In the genomic region with DNA sequence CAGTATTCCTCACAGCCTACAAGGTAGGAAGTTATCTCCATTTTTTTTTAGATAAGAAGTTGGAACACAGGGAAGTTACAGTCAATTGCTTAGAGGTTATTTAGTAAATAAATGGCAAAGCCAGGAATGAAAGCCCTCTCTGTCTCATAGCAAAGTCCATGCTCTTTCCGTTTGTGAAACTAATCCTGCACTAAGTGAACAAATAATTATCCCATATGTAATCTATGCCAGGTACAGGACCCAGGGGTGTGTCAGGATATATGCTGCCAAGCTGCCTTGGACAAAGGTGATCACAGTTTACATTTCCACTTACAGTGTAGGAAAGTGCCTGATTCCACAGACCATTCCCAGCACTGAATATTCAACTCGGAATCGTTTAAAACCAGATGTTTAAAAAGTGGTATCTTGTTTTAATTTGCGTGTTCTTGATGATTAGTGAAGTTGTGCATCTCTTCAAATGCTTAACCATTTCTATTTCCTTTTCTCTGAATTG, we compare ENCODE assay signal across 33 cellular contexts. TPM values are rescaled to one million over a fixed set of nuclear protein-coding genes. Genes with fewer than 3 reads are reported as not detected.
DNase-seq lines count a peak whose midpoint lies in the region; ATAC-seq, FAIRE-seq and TF ChIP-seq lines count a peak whose summit lies in the region.
"Had no signal": no experiment of that assay in that cellular context is flagged by ENCODE, and none has a peak within 500 bp of the region (broad histone marks: within the 10 kb centered on the region; RNA-seq: fewer than 3 reads in every experiment).

No MANE protein-coding gene starts in this region.

- H3K27ac ChIP-seq in A549 (no peak overlapping the region), colonic mucosa (peak overlapping the region; percentile 86), suprapubic skin (no peak overlapping the region)
- H3K27ac ChIP-seq: lower lobe of right lung, WERI-Rb-1 had no signal

- intact Hi-C loops in colonic mucosa (cut with DNase I), result no loop called here

- TF ChIP-seq POLR2A in A549 (IDR thresholded peaks at IDR 0.05; ENCODE audit: low read length), result no peak
- TF ChIP-seq POLR2A in suprapubic skin (IDR thresholded peaks at IDR 0.05), result no peak

- TF ChIP-seq EP300 in A549 (IDR thresholded peaks at IDR 0.05), result no peak
- no peak for TF ChIP-seq EP300 in suprapubic skin (IDR thresholded peaks at IDR 0.05)

- TF ChIP-seq RAD21 in A549 (conservative IDR thresholded peaks at IDR 0.05 in 1 of 2, IDR thresholded peaks at IDR 0.05 in 1 of 2), result no peak

- POLR2A ChIA-PET in A549 (lab: Yijun Ruan, JAX), result no interaction called here

- 0 out of 3 replicates have a peak overlapping the region, but pooled peaks have one; percentile 9 for H3K4me2 ChIP-seq in A549

- H3K4me3 Mint-ChIP-seq in activated naive CD4-positive, alpha-beta T cell treated with anti-CD3 and anti-CD28 coated beads, Interleukin-2, amount 10 ng/mL, durations not matched to agents 7 days and 5 days, result no peak overlapping the region
- H3K4me3 Mint-ChIP-seq: activated CD4-positive, alpha-beta T cell treated with anti-CD3 and anti-CD28 coated beads, Interleukin-2, amount 10 ng/mL, durations not matched to agents 24 days and 14 days; activated naive CD8-positive, alpha-beta T cell treated with anti-CD3 and anti-CD28 coated beads, Interleukin-2, amount 50 U/mL, for 24 hours; CD4-positive, alpha-beta T cell; dendritic cell treated with granulocyte-macrophage colony-stimulating factor and Interleukin-4, amounts not matched to agents 40 ng/mL and 50 ng/mL, for 4 days; endodermal cell; nephron progenitor cell; stimulated activated naive B cell treated with anti-CD40 and anti-IgM and Interleukin-4, amounts not matched to agents 10 μg/mL and 1 μg/mL and 100 μg/mL, for 72 hours had no signal

- H3K9me3 ChIP-seq in A549 (no peaks in the 10 kb centered on the region), colonic mucosa (no peaks in the 10 kb centered on the region), suprapubic skin (no peaks in the 10 kb centered on the region)

- CTCF ChIA-PET in A549 (lab: Yijun Ruan, JAX), result interaction anchor here (1.1 kb wide), 1 partner anchor 155 kb away, joined by 3 read pairs; no protein-coding TSS in a partner anchor
- CTCF ChIA-PET in activated naive CD4-positive, alpha-beta T cell treated with anti-CD3 and anti-CD28 coated beads, Interleukin-2, amount 10 ng/mL, durations not matched to agents 7 days and 5 days (lab: Charles Lee), result no interaction called here

- H3K27me3 Mint-ChIP-seq in activated naive CD4-positive, alpha-beta T cell treated with anti-CD3 and anti-CD28 coated beads, Interleukin-2, amount 10 ng/mL, durations not matched to agents 7 days and 5 days, result no peaks in the 10 kb centered on the region
- H3K27me3 Mint-ChIP-seq: activated CD4-positive, alpha-beta T cell treated with anti-CD3 and anti-CD28 coated beads, Interleukin-2, amount 10 ng/mL, durations not matched to agents 24 days and 14 days; activated naive CD8-positive, alpha-beta T cell treated with anti-CD3 and anti-CD28 coated beads, Interleukin-2, amount 50 U/mL, for 24 hours; CD4-positive, alpha-beta T cell; dendritic cell treated with granulocyte-macrophage colony-stimulating factor and Interleukin-4, amounts not matched to agents 40 ng/mL and 50 ng/mL, for 4 days; stimulated activated naive B cell treated with anti-CD40 and anti-IgM and Interleukin-4, amounts not matched to agents 10 μg/mL and 1 μg/mL and 100 μg/mL, for 72 hours had no signal

- H3K36me3 ChIP-seq in colonic mucosa (no peaks in the 10 kb centered on the region), suprapubic skin (no peaks in the 10 kb centered on the region)
- H3K36me3 ChIP-seq: WERI-Rb-1 had no signal

- FAIRE-seq in A549 (lab: Jason Lieb, UNC), result no peak
- FAIRE-seq: GM12892, HTR-8/SVneo, RCC 7860 had no signal

- DNase-seq in A549 (ENCODE audit: low read depth in 1 of 2, low spot score in 1 of 2), result no peak
- DNase-seq in HuH-7 (ENCODE audit: low spot score), result peak; percentile 30
- peak; percentile 74 for DNase-seq in colonic mucosa
- DNase-seq in mucosa of gallbladder (ENCODE audit: low spot score), result peak; percentile 65
- DNase-seq in activated naive CD4-positive, alpha-beta T cell treated with anti-CD3 and anti-CD28 coated beads, Interleukin-2, amount 10 ng/mL, durations not matched to agents 7 days and 5 days, result no peak
- no peak for DNase-seq in suprapubic skin (ENCODE audit: low spot score in 2 of 2)
- no peak for DNase-seq in mesenteric fat pad (ENCODE audit: low spot score)
- DNase-seq: activated CD4-positive, alpha-beta T cell treated with anti-CD3 and anti-CD28 coated beads, Interleukin-2, amount 10 ng/mL, durations not matched to agents 24 days and 14 days; activated gamma-delta T cell; activated naive CD8-positive, alpha-beta T cell treated with anti-CD3 and anti-CD28 coated beads, Interleukin-2, amount 50 U/mL, for 24 hours; CD4-positive, alpha-beta T cell; central memory CD4-positive, alpha-beta T cell; DMS 273 treated with DMSO at 0.1 percent for 48 hours; endodermal cell; foreskin fibroblast; head of caudate nucleus; islet precursor cell; KBM-7; lower lobe of right lung; NCI-H1105; NCI-H1930; nephron progenitor cell; SHP77 treated with DMSO at 0.1 percent for 48 hours; stimulated activated CD4-positive, alpha-beta T cell treated with anti-CD3 and anti-CD28 coated beads, Interleukin-15, amount 100 ng/mL, for 24 hours; stimulated activated naive B cell treated with anti-CD40 and anti-IgM and Interleukin-4, amounts not matched to agents 10 μg/mL and 1 μg/mL and 100 μg/mL, for 72 hours; T1000; WERI-Rb-1 had no signal

- peaks cover 32% of the 10 kb centered on the region for H3K36me3 Mint-ChIP-seq in activated naive CD4-positive, alpha-beta T cell treated with anti-CD3 and anti-CD28 coated beads, Interleukin-2, amount 10 ng/mL, durations not matched to agents 7 days and 5 days

- H3K27ac Mint-ChIP-seq in activated naive CD4-positive, alpha-beta T cell treated with anti-CD3 and anti-CD28 coated beads, Interleukin-2, amount 10 ng/mL, durations not matched to agents 7 days and 5 days, result no peak overlapping the region
- H3K27ac Mint-ChIP-seq: activated CD4-positive, alpha-beta T cell treated with anti-CD3 and anti-CD28 coated beads, Interleukin-2, amount 10 ng/mL, durations not matched to agents 24 days and 14 days; activated naive CD8-positive, alpha-beta T cell treated with anti-CD3 and anti-CD28 coated beads, Interleukin-2, amount 50 U/mL, for 24 hours; CD4-positive, alpha-beta T cell; dendritic cell treated with granulocyte-macrophage colony-stimulating factor and Interleukin-4, amounts not matched to agents 40 ng/mL and 50 ng/mL, for 4 days; endodermal cell; nephron progenitor cell; stimulated activated naive B cell treated with anti-CD40 and anti-IgM and Interleukin-4, amounts not matched to agents 10 μg/mL and 1 μg/mL and 100 μg/mL, for 72 hours had no signal

- H3K4me1 ChIP-seq in A549, result no peaks in the 10 kb centered on the region
- no peaks in the 10 kb centered on the region for H3K4me1 ChIP-seq in colonic mucosa
- H3K4me1 ChIP-seq in suprapubic skin, result no peaks in the 10 kb centered on the region
- H3K4me1 ChIP-seq: lower lobe of right lung had no signal

- H3K4me3 ChIP-seq in A549 (no peak overlapping the region), colonic mucosa (no peak overlapping the region), suprapubic skin (no peak overlapping the region)
- H3K4me3 ChIP-seq: lower lobe of right lung had no signal

- H3K4me1 Mint-ChIP-seq in activated naive CD4-positive, alpha-beta T cell treated with anti-CD3 and anti-CD28 coated beads, Interleukin-2, amount 10 ng/mL, durations not matched to agents 7 days and 5 days, result no peaks in the 10 kb centered on the region
- H3K4me1 Mint-ChIP-seq: activated CD4-positive, alpha-beta T cell treated with anti-CD3 and anti-CD28 coated beads, Interleukin-2, amount 10 ng/mL, durations not matched to agents 24 days and 14 days; activated naive CD8-positive, alpha-beta T cell treated with anti-CD3 and anti-CD28 coated beads, Interleukin-2, amount 50 U/mL, for 24 hours; endodermal cell; nephron progenitor cell had no signal

- H3K9ac ChIP-seq in colonic mucosa (ENCODE audit: low read depth in 2 of 2, low read length in 2 of 2), result peak overlapping the region in 1 of 2 donors; percentile 39

- ATAC-seq in A549 (no peak), HG03342 (IDR thresholded peaks at IDR 0.05; ENCODE audit: unreplicated experiment) (no peak)
- ATAC-seq: activated naive CD8-positive, alpha-beta T cell treated with anti-CD3 and anti-CD28 coated beads, Interleukin-2, amount 50 U/mL, for 24 hours; esophagus mucosa; lower lobe of right lung; stimulated activated naive B cell treated with anti-CD40 and anti-IgM and Interleukin-4, amounts not matched to agents 10 μg/mL and 1 μg/mL and 100 μg/mL, for 72 hours had no signal

- 35% methylated on average over 4 of the region's 4 CpGs for WGBS in A549 (ENCODE audit: missing lambda C conversion rate)
- WGBS in suprapubic skin, result 29% methylated on average over 4 of the region's 4 CpGs

- no peak for TF ChIP-seq CTCF in A549 (IDR thresholded peaks at IDR 0.05)
- TF ChIP-seq CTCF in colonic mucosa (IDR thresholded peaks at IDR 0.05), result no peak
- TF ChIP-seq CTCF in suprapubic skin (IDR thresholded peaks at IDR 0.05), result no peak

- no peaks in the 10 kb centered on the region for H3K9me3 Mint-ChIP-seq in activated naive CD4-positive, alpha-beta T cell treated with anti-CD3 and anti-CD28 coated beads, Interleukin-2, amount 10 ng/mL, durations not matched to agents 7 days and 5 days
- H3K9me3 Mint-ChIP-seq: CD4-positive, alpha-beta T cell; endodermal cell had no signal

- no peaks in the 10 kb centered on the region for H3K27me3 ChIP-seq in colonic mucosa
- H3K27me3 ChIP-seq in suprapubic skin, result no peaks in the 10 kb centered on the region

TF ChIP-seq in A549, 52 proteins besides CTCF, POLR2A, EP300 and RAD21 (continues in another document):
- TF ChIP-seq SREBF2 (IDR thresholded peaks at IDR 0.05), result no peak
- TF ChIP-seq ZC3H11A (IDR thresholded peaks at IDR 0.05), result no peak

RNA-seq across cellular contexts. Expression of a gene that starts 13.6 kb away (rescaled TPM):
- 10.4 and 12.4 TPM in 2 replicates for polyA plus RNA-seq in A549 (2011; rRNA removed)
- 5.7 and 5.9 TPM in 2 replicates for polyA plus RNA-seq in A549 (2012; cell fraction: cytosol; rRNA removed)
- polyA plus RNA-seq in A549 (2012; cell fraction: nucleus; rRNA removed), result 5.3 and 7.1 TPM in 2 replicates
- polyA plus RNA-seq in A549 (2017; fragmentation: RNase III; extraction: RNeasy Plus Mini Kit Qiagen cat#74134 plus additional on column Dnase treatment), result 9.9 to 12.1 TPM (median 10.7 TPM) in 3 replicates
- polyA minus RNA-seq in A549 (2011; rRNA and poly(A)+ RNA removed), result 4.0 and 5.0 TPM in 2 replicates
- total RNA-seq in colonic mucosa, result 100 to 1,000 TPM; 247 to 272 TPM
- 105 TPM for total RNA-seq in mucosa of gallbladder
- 10 to 100 TPM; 11.7 to 19.3 (median 13.2) TPM for total RNA-seq in suprapubic skin
- 10.3 TPM for total RNA-seq in mesenteric fat pad

Comparison
In these comparisons a context has a peak if more than half of its experiments do, and no peak if none do; other contexts are left out.
1. DNase-seq: peak in HuH-7 (single experiment), colonic mucosa (single experiment) and mucosa of gallbladder (single experiment); none in A549 (0 of 2), activated naive CD4-positive, alpha-beta T cell treated with anti-CD3 and anti-CD28 coated beads, Interleukin-2, amount 10 ng/mL, durations not matched to agents 7 days and 5 days (single experiment), suprapubic skin (0 of 2) and mesenteric fat pad (single experiment).